12 cellular contexts compared by ENCODE assay signal in the genomic region with DNA sequence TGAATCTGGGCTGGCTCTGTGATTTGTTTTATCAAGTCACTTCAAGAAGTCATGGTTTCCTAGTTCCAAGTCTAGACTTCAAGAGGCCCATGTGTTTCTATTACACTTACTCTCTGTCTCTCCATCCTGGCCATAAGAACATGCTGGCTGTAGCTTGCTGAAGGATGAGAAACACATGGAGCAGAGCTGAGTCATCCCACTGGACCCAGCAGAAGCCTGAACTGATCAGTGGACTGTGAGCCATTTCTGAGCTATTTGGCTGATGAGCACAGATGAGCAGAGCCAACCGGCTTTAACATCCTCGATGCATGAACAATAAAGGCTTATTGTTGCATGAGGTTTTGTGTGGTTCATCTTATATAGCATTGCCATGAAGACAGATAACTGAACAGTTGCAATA.
A peak's percentile ranks its signal among the peaks of the same experiment; 100 is the strongest.
DNase-seq lines count a peak whose midpoint lies in the region; TF ChIP-seq lines count a peak whose summit lies in the region.
"Had no signal": no experiment of that assay in that cellular context is flagged by ENCODE, and none has a peak within 500 bp of the region (broad histone marks: within the 10 kb centered on the region; RNA-seq: fewer than 3 reads in every experiment).

No MANE protein-coding gene starts in this region.

- peaks cover 87% of the 10 kb centered on the region for H3K4me1 Mint-ChIP-seq in osteocyte (ENCODE audit: unreplicated experiment)
- H3K4me1 Mint-ChIP-seq: T-cell had no signal

- no peaks in the 10 kb centered on the region for H3K9me3 Mint-ChIP-seq in osteocyte (ENCODE audit: unreplicated experiment)
- H3K9me3 Mint-ChIP-seq: CD8-positive, alpha-beta T cell had no signal

- H3K36me3 ChIP-seq in SK-N-SH (replicated peaks in 1 of 2; ENCODE audit: control insufficient read depth in 1 of 2, insufficient read depth in 2 of 2, low read length in 1 of 2) (no peaks in the 10 kb centered on the region), thyroid gland (no peaks in the 10 kb centered on the region)

- H3K4me2 ChIP-seq in SK-N-SH: no peak overlapping the region; the same call in 1 of the 2 replicates

- intact Hi-C loops in thyroid gland (cut with DNase I): no loop called here

- H3K4me3 Mint-ChIP-seq in osteocyte (ENCODE audit: unreplicated experiment): no peak overlapping the region
- H3K4me3 Mint-ChIP-seq: CD8-positive, alpha-beta T cell; T-cell had no signal

- no peak overlapping the region for H2AFZ ChIP-seq in SK-N-SH (ENCODE audit: low read depth)

- no peaks in the 10 kb centered on the region for H3K9me2 ChIP-seq in SK-N-SH

- H3K27ac Mint-ChIP-seq in osteocyte (ENCODE audit: unreplicated experiment): peak overlapping the region; percentile 99
- H3K27ac Mint-ChIP-seq: CD8-positive, alpha-beta T cell; T-cell had no signal

- H3K4me3 ChIP-seq in AG10803 (ENCODE audit: low read length) (no peak overlapping the region), SK-N-SH (ENCODE audit: low read depth in 2 of 2, low read length in 1 of 2) (no peak overlapping the region), fibroblast of the aortic adventitia (ENCODE audit: low read depth, low read length) (no peak overlapping the region), thyroid gland (replicated peaks in 1 of 3) (no peak overlapping the region)
- H3K4me3 ChIP-seq: skin epidermis had no signal

- DNase-seq in AG10803 (ENCODE audit: low read depth): peak; percentile 99
- no peak for DNase-seq in SK-N-SH
- DNase-seq in fibroblast of the aortic adventitia (ENCODE audit: low read depth): peak; percentile 99
- DNase-seq in osteocyte (ENCODE audit: extremely low spot score, unreplicated experiment): no peak
- DNase-seq in thyroid gland: no peak
- DNase-seq in activated CD4-positive, alpha-beta T cell treated with anti-CD3 and anti-CD28 coated beads for 1 hour: no peak
- DNase-seq in NCI-H2029 (lab: John Stamatoyannopoulos, UW): no peak
- no peak for DNase-seq in SIG-M5 (lab: John Stamatoyannopoulos, UW)
- DNase-seq: CD8-positive, alpha-beta T cell; NCI-H2227 treated with DMSO at 0.1 percent for 48 hours; T-cell had no signal

- no peak for TF ChIP-seq RAD21 in SK-N-SH (IDR thresholded peaks at IDR 0.05; ENCODE audit: low read length)

- H3K27me3 ChIP-seq in SK-N-SH (ENCODE audit: insufficient read depth): no peaks in the 10 kb centered on the region
- H3K27me3 ChIP-seq in thyroid gland: no peaks in the 10 kb centered on the region

- no peaks in the 10 kb centered on the region for H3K9me3 ChIP-seq in SK-N-SH
- H3K9me3 ChIP-seq in thyroid gland: no peaks in the 10 kb centered on the region

- TF ChIP-seq CTCF in AG10803 (conservative IDR thresholded peaks at IDR 0.05; ENCODE audit: low read length): no peak
- no peak for TF ChIP-seq CTCF in SK-N-SH (IDR thresholded peaks at IDR 0.05)
- no peak for TF ChIP-seq CTCF in fibroblast of the aortic adventitia (IDR thresholded peaks at IDR 0.05; ENCODE audit: insufficient read depth, low read length)
- no peak for TF ChIP-seq CTCF in osteocyte (IDR thresholded peaks at IDR 0.05)
- no peak for TF ChIP-seq CTCF in thyroid gland (IDR thresholded peaks at IDR 0.05)

- H3K9ac ChIP-seq in SK-N-SH: peak overlapping the region; percentile 59

- H3K36me3 Mint-ChIP-seq in osteocyte (ENCODE audit: unreplicated experiment): no peaks in the 10 kb centered on the region
- H3K36me3 Mint-ChIP-seq: CD8-positive, alpha-beta T cell; T-cell had no signal

- H3K27me3 Mint-ChIP-seq in osteocyte (ENCODE audit: unreplicated experiment): no peaks in the 10 kb centered on the region

- peak overlapping the region in 1 of 2 experiments; percentile 99; a peak in 3 of 4 replicates for H3K27ac ChIP-seq in SK-N-SH (ENCODE audit: low read depth in 2 of 2, low read length in 1 of 2)
- no peak overlapping the region for H3K27ac ChIP-seq in thyroid gland

- CTCF ChIA-PET in SK-N-SH (lab: Yijun Ruan, JAX): no interaction called here

- 10% methylated on average over 2 of the region's 2 CpGs for WGBS in SK-N-SH (ENCODE audit: low lambda C conversion rate)
- WGBS in thyroid gland, 2 donors: 67 to 83% methylated on average over 2 of the region's 2 CpGs

- no peaks in the 10 kb centered on the region for H3K79me2 ChIP-seq in SK-N-SH (ENCODE audit: insufficient read depth)

- H3F3A ChIP-seq in SK-N-SH (replicated peaks; ENCODE audit: insufficient read depth): peaks cover 27% of the 10 kb centered on the region

- POLR2A ChIA-PET in SK-N-SH (lab: Yijun Ruan, JAX): no interaction called here

- TF ChIP-seq EP300 in SK-N-SH (IDR thresholded peaks at IDR 0.05; ENCODE audit: borderline replicate concordance in 1 of 2, low read depth in 1 of 2, low read length in 1 of 2): peak in 1 of 2 experiments; percentile 79; a peak in 2 of 4 replicates

- TF ChIP-seq POLR2A in thyroid gland (IDR thresholded peaks at IDR 0.05): no peak

- peaks cover 0 to 43% of the 10 kb centered on the region in 2 experiments; a peak in 2 of 4 replicates for H3K4me1 ChIP-seq in SK-N-SH (ENCODE audit: control insufficient read depth in 1 of 2, insufficient read depth in 2 of 2, low read depth in 1 of 2, low read length in 1 of 2)
- no peaks in the 10 kb centered on the region for H3K4me1 ChIP-seq in thyroid gland

- H4K20me1 ChIP-seq in SK-N-SH (ENCODE audit: insufficient read depth): no peaks in the 10 kb centered on the region

TF ChIP-seq in SK-N-SH, 30 proteins besides CTCF, POLR2A, EP300 and RAD21 (continues in another document):
- TF ChIP-seq JUND (IDR thresholded peaks at IDR 0.05) (peak; percentile 94), FOSL2 (IDR thresholded peaks at IDR 0.05; ENCODE audit: borderline replicate concordance, low read depth) (peak; percentile 97), MXI1 (IDR thresholded peaks at IDR 0.05; ENCODE audit: low read depth, low read length) (no peak), GATA2 (CRISPR knock-in tag; IDR thresholded peaks at IDR 0.05) (no peak), EZH2phosphoT487 (IDR thresholded peaks at IDR 0.05; ENCODE audit: borderline replicate concordance, low read depth) (no peak), NFIC (IDR thresholded peaks at IDR 0.05; ENCODE audit: borderline replicate concordance) (peak; percentile 75), TEAD4 (IDR thresholded peaks at IDR 0.05; ENCODE audit: borderline replicate concordance, insufficient read depth) (peak; percentile 61), SMC3 (IDR thresholded peaks at IDR 0.05; ENCODE audit: low read depth, low read length) (no peak), RXRA (IDR thresholded peaks at IDR 0.05; ENCODE audit: borderline replicate concordance, low read depth) (no peak; the same call in 1 of the 2 replicates), ELF1 (IDR thresholded peaks at IDR 0.05) (no peak), FOXJ3 (CRISPR knock-in tag; IDR thresholded peaks at IDR 0.05) (no peak), GABPA (IDR thresholded peaks at IDR 0.05; ENCODE audit: low read depth) (no peak), TAF1 (IDR thresholded peaks at IDR 0.05; ENCODE audit: borderline replicate concordance, low read depth, low read length) (no peak), CHD2 (IDR thresholded peaks at IDR 0.05; ENCODE audit: low read length, partially characterized antibody) (no peak), RCOR1 (IDR thresholded peaks at IDR 0.05; ENCODE audit: low read length) (no peak), TCF12 (IDR thresholded peaks at IDR 0.05) (peak; percentile 97)
- TF ChIP-seq, protein P1, sequence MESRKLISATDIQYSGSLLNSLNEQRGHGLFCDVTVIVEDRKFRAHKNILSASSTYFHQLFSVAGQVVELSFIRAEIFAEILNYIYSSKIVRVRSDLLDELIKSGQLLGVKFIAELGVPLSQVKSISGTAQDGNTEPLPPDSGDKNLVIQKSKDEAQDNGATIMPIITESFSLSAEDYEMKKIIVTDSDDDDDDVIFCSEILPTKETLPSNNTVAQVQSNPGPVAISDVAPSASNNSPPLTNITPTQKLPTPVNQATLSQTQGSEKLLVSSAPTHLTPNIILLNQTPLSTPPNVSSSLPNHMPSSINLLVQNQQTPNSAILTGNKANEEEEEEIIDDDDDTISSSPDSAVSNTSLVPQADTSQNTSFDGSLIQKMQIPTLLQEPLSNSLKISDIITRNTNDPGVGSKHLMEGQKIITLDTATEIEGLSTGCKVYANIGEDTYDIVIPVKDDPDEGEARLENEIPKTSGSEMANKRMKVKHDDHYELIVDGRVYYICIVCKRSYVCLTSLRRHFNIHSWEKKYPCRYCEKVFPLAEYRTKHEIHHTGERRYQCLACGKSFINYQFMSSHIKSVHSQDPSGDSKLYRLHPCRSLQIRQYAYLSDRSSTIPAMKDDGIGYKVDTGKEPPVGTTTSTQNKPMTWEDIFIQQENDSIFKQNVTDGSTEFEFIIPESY (IDR thresholded peaks at IDR 0.05; ENCODE audit: borderline replicate concordance, low read depth): peak; percentile 61; the same call in 1 of the 2 replicates
- TF ChIP-seq, protein P2, sequence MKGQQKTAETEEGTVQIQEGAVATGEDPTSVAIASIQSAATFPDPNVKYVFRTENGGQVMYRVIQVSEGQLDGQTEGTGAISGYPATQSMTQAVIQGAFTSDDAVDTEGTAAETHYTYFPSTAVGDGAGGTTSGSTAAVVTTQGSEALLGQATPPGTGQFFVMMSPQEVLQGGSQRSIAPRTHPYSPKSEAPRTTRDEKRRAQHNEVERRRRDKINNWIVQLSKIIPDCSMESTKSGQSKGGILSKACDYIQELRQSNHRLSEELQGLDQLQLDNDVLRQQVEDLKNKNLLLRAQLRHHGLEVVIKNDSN (IDR thresholded peaks at IDR 0.05; ENCODE audit: borderline replicate concordance, low read depth): no peak
- TF ChIP-seq, protein P3, sequence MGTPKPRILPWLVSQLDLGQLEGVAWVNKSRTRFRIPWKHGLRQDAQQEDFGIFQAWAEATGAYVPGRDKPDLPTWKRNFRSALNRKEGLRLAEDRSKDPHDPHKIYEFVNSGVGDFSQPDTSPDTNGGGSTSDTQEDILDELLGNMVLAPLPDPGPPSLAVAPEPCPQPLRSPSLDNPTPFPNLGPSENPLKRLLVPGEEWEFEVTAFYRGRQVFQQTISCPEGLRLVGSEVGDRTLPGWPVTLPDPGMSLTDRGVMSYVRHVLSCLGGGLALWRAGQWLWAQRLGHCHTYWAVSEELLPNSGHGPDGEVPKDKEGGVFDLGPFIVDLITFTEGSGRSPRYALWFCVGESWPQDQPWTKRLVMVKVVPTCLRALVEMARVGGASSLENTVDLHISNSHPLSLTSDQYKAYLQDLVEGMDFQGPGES (IDR thresholded peaks at IDR 0.05; ENCODE audit: low read depth, low read length): no peak
- TF ChIP-seq, protein P4, sequence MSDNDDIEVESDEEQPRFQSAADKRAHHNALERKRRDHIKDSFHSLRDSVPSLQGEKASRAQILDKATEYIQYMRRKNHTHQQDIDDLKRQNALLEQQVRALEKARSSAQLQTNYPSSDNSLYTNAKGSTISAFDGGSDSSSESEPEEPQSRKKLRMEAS (IDR thresholded peaks at IDR 0.05; ENCODE audit: low read depth): peak; percentile 99

Comparison
In these comparisons a context has a peak if more than half of its experiments do, and no peak if none do; other contexts are left out.
1. DNase-seq: peak in AG10803 (single experiment) and fibroblast of the aortic adventitia (single experiment); none in SK-N-SH (single experiment), osteocyte (single experiment), thyroid gland (0 of 2), activated CD4-positive, alpha-beta T cell treated with anti-CD3 and anti-CD28 coated beads for 1 hour (single experiment), NCI-H2029 (single experiment) and SIG-M5 (single experiment).